Comparison of ENCODE assay signal across 27 cellular contexts in genomic region chr6:94376876-94377275, GRCh38.
"Had no signal": no experiment of that assay in that cellular context is flagged by ENCODE, and none has a peak within 500 bp of the region (broad histone marks: within the 10 kb centered on the region; RNA-seq: fewer than 3 reads in every experiment).

No MANE protein-coding gene starts in this region.

- H3K9me3 ChIP-seq: adrenal gland, ascending aorta, esophagus muscularis mucosa, gastrocnemius medialis had no signal

- H3K36me3 ChIP-seq: adrenal gland, ascending aorta, esophagus muscularis mucosa, gastrocnemius medialis, heart left ventricle had no signal

- DNase-seq: activated CD4-positive, alpha-beta memory T cell treated with anti-CD3 and anti-CD28 coated beads for 36 hours; activated CD4-positive, alpha-beta T cell treated with anti-CD3 and anti-CD28 coated beads for 36 hours; activated CD4-positive, alpha-beta T cell treated with anti-CD3 and anti-CD28 coated beads, Interleukin-2, amount 10 ng/mL, durations not matched to agents 24 days and 14 days; activated CD4-positive, CD25-positive, alpha-beta regulatory T cell; activated CD4-positive, CD25-positive, alpha-beta regulatory T cell treated with anti-CD3 and anti-CD28 coated beads, Interleukin-2, amount 50 U/mL, for 72 hours; activated CD8-positive, alpha-beta memory T cell treated with anti-CD3 and anti-CD28 coated beads, Interleukin-2, amount 10 ng/mL, durations not matched to agents 7 days and 5 days; activated CD8-positive, alpha-beta memory T cell treated with anti-CD3 and anti-CD28 coated beads, Interleukin-2, amount 50 U/mL, for 4 hours; activated CD8-positive, alpha-beta T cell treated with anti-CD3 and anti-CD28 coated beads, Interleukin-2, amount 10 ng/mL, durations not matched to agents 7 days and 5 days; activated effector memory CD4-positive, alpha-beta T cell treated with anti-CD3 and anti-CD28 coated beads, Interleukin-2, amount 50 U/mL, for 16 hours; activated naive CD4-positive, alpha-beta T cell treated with anti-CD3 and anti-CD28 coated beads for 36 hours; activated naive CD8-positive, alpha-beta T cell treated with anti-CD3 and anti-CD28 coated beads for 36 hours; activated naive CD8-positive, alpha-beta T cell treated with anti-CD3 and anti-CD28 coated beads, Interleukin-2, amount 50 U/mL, for 24 hours; activated T-cell treated with anti-CD3 and anti-CD28 coated beads, Interleukin-2, amount 50 U/mL, for 1 hour; activated T-cell treated with anti-CD3 and anti-CD28 coated beads, Interleukin-2, amount 50 U/mL, for 48 hours; adrenal gland; cortex of kidney; dermis blood vessel endothelial cell; effector CD4-positive, alpha-beta T cell; effector memory CD8-positive, alpha-beta T cell; erythroblast; foreskin keratinocyte; gastrocnemius medialis; glutamatergic neuron; heart left ventricle; T-helper 2 cell had no signal

- H3K27ac ChIP-seq: adrenal gland, ascending aorta, esophagus muscularis mucosa, foreskin keratinocyte, gastrocnemius medialis, heart left ventricle had no signal

- H3K4me3 ChIP-seq: adrenal gland, ascending aorta, esophagus muscularis mucosa, gastrocnemius medialis, heart left ventricle had no signal

- H3K27me3 ChIP-seq: adrenal gland, ascending aorta, esophagus muscularis mucosa, foreskin keratinocyte, gastrocnemius medialis, heart left ventricle had no signal

- H3K4me1 ChIP-seq: adrenal gland, ascending aorta, esophagus muscularis mucosa, foreskin keratinocyte, gastrocnemius medialis, heart left ventricle had no signal
